In the genomic region with DNA sequence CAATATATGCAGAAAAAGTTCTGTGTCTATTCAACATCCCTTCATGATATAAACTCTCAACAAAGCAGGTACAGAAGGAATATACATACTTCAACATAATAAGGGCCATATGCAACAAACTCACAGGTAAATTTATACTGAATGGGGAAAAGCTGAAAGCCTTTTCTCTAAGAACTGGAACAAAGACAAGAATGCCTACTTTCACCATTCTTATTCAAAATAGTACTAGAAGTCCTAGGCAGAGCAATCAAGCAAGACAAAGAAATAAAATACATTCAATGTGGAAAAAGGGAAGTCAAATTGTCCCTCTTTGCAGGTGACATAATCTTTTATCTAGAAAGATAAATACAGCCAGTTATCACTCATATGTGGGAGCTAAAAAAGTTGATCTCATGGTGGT, we compare ENCODE assay signal across 1 cellular context.
A peak's percentile ranks its signal among the peaks of the same experiment; 100 is the strongest.
TF ChIP-seq lines count a peak whose summit lies in the region.

No MANE protein-coding gene starts in this region.

TF ChIP-seq in GM23338, 12 proteins besides CTCF, POLR2A, EP300 and RAD21 (continued from another document):
- TF ChIP-seq ZNF462 (CRISPR knock-in tag; IDR thresholded peaks at IDR 0.05), result 0 out of 2 replicates have a peak, but pooled peaks have one; percentile 25
